Comparison of ENCODE assay signal across 1 cellular context in the genomic region with DNA sequence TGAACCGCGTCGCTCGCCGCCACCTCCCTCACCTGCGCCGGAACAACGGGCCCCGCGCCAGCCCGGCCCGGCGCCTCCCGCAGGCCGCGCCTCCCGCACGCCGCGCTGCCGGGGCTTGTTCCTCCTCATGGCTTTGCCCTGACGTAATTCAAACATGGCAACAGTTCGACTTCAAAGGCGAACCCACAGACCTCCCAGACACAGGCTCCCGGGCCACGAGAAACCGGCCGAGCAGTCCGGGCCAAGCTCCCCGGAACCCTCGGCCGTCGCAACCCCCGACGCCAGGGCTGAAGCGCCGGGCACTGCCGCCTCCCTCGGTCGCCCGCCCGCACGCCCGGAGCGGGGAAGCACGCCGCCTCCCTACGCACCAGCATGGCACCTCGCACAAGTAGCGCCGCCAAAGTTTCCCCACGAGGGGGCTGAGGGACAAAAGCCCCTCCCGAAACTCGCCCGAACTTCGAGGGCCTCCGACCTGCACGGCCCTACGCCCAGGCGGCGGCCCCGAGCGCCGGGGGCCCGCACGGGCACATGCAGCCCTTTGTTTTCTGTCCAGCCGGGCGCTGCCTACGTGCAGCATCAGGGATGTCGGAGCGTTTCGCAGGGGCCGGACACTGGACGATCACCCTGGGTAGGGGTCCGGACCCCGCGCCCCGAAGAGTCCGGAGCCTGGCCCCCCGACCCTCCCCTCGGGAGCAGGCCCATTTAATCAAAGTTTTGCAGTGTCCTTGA.
TF ChIP-seq lines count a peak whose summit lies in the region.

No MANE protein-coding gene starts in this region.

TF ChIP-seq in GM12878, 131 proteins besides CTCF, POLR2A, EP300 and RAD21 (continued from another document):
- TF ChIP-seq, protein P1, sequence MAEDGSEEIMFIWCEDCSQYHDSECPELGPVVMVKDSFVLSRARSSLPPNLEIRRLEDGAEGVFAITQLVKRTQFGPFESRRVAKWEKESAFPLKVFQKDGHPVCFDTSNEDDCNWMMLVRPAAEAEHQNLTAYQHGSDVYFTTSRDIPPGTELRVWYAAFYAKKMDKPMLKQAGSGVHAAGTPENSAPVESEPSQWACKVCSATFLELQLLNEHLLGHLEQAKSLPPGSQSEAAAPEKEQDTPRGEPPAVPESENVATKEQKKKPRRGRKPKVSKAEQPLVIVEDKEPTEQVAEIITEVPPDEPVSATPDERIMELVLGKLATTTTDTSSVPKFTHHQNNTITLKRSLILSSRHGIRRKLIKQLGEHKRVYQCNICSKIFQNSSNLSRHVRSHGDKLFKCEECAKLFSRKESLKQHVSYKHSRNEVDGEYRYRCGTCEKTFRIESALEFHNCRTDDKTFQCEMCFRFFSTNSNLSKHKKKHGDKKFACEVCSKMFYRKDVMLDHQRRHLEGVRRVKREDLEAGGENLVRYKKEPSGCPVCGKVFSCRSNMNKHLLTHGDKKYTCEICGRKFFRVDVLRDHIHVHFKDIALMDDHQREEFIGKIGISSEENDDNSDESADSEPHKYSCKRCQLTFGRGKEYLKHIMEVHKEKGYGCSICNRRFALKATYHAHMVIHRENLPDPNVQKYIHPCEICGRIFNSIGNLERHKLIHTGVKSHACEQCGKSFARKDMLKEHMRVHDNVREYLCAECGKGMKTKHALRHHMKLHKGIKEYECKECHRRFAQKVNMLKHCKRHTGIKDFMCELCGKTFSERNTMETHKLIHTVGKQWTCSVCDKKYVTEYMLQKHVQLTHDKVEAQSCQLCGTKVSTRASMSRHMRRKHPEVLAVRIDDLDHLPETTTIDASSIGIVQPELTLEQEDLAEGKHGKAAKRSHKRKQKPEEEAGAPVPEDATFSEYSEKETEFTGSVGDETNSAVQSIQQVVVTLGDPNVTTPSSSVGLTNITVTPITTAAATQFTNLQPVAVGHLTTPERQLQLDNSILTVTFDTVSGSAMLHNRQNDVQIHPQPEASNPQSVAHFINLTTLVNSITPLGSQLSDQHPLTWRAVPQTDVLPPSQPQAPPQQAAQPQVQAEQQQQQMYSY (CRISPR knock-in tag; IDR thresholded peaks at IDR 0.05), result no peak
- no peak for TF ChIP-seq SIX5 (IDR thresholded peaks at IDR 0.05; ENCODE audit: low read depth, low read length, severe bottlenecking)
- no peak for TF ChIP-seq ASH2L (IDR thresholded peaks at IDR 0.05; ENCODE audit: borderline replicate concordance, low read depth)
